8 cellular contexts compared by ENCODE assay signal in genomic region chr22:23849009-23850006, GRCh38. TPM values are rescaled to one million over a fixed set of nuclear protein-coding genes. Genes with fewer than 3 reads are reported as not detected.
DNase-seq lines count a peak whose midpoint lies in the region; ATAC-seq and TF ChIP-seq lines count a peak whose summit lies in the region.

No MANE protein-coding gene starts in this region.

- no peaks in the 10 kb centered on the region for H3K36me3 Mint-ChIP-seq in activated CD8-positive, alpha-beta memory T cell treated with anti-CD3 and anti-CD28 coated beads, Interleukin-2, amount 10 ng/mL, durations not matched to agents 7 days and 5 days
- H3K36me3 Mint-ChIP-seq in endothelial cell (ENCODE audit: low read depth, unreplicated experiment) (no peaks in the 10 kb centered on the region), naive B cell (no peaks in the 10 kb centered on the region)

- no peak overlapping the region for H3K27ac Mint-ChIP-seq in activated CD8-positive, alpha-beta memory T cell treated with anti-CD3 and anti-CD28 coated beads, Interleukin-2, amount 10 ng/mL, durations not matched to agents 7 days and 5 days
- H3K27ac Mint-ChIP-seq in endothelial cell (ENCODE audit: unreplicated experiment), result no peak overlapping the region
- peak overlapping the region in 1 of 6 donors; percentile 10 for H3K27ac Mint-ChIP-seq in naive B cell

- H3K4me3 Mint-ChIP-seq in activated CD8-positive, alpha-beta memory T cell treated with anti-CD3 and anti-CD28 coated beads, Interleukin-2, amount 10 ng/mL, durations not matched to agents 7 days and 5 days, result no peak overlapping the region
- no peak overlapping the region for H3K4me3 Mint-ChIP-seq in endothelial cell (ENCODE audit: unreplicated experiment)
- H3K4me3 Mint-ChIP-seq in naive B cell, result peak overlapping the region; percentile 9 to 80 (median 48)

- peaks cover 14% of the 10 kb centered on the region for H3K27me3 Mint-ChIP-seq in activated CD8-positive, alpha-beta memory T cell treated with anti-CD3 and anti-CD28 coated beads, Interleukin-2, amount 10 ng/mL, durations not matched to agents 7 days and 5 days
- H3K27me3 Mint-ChIP-seq in endothelial cell (ENCODE audit: unreplicated experiment) (peaks cover 6% of the 10 kb centered on the region), naive B cell (no peaks in the 10 kb centered on the region)

- CTCF ChIA-PET in activated CD8-positive, alpha-beta memory T cell treated with anti-CD3 and anti-CD28 coated beads, Interleukin-2, amount 10 ng/mL, durations not matched to agents 7 days and 5 days (lab: Charles Lee), result interaction anchor here (0.6 to 4.7 kb wide), 43 partner anchors 9 to 326 kb away, joined by 3 to 95 read pairs (median 4); partner anchors contain the start of genes CHCHD10, DERL3, DRICH1 and MIF

- TF ChIP-seq CTCF in endothelial cell (IDR thresholded peaks at IDR 0.05; ENCODE audit: unreplicated experiment), result peak; percentile 98

- peak; percentile 68 for DNase-seq in DMS53 (lab: John Stamatoyannopoulos, UW)
- peak; percentile 78 for DNase-seq in HPDE6-E6E7 (ENCODE audit: extremely low spot score)
- DNase-seq in NOMO-1 treated with DMSO at 0.1 percent for 48 hours (lab: John Stamatoyannopoulos, UW; ENCODE audit: unreplicated experiment), result peak; percentile 70
- DNase-seq in activated CD8-positive, alpha-beta memory T cell treated with anti-CD3 and anti-CD28 coated beads, Interleukin-2, amount 10 ng/mL, durations not matched to agents 7 days and 5 days, result peak; percentile 89
- peak; percentile 98 for DNase-seq in endothelial cell (ENCODE audit: low spot score)
- peak; percentile 87 for DNase-seq in naive B cell
- DNase-seq in stimulated activated CD8-positive, alpha-beta memory T cell treated with anti-CD3 and anti-CD28 coated beads, Interleukin-7, amount 100 ng/mL, for 4 hours (ENCODE audit: low read depth in 2 of 2), result peak; percentile 56 to 72

- peaks cover 28% of the 10 kb centered on the region for H3K4me1 Mint-ChIP-seq in activated CD8-positive, alpha-beta memory T cell treated with anti-CD3 and anti-CD28 coated beads, Interleukin-2, amount 10 ng/mL, durations not matched to agents 7 days and 5 days
- H3K4me1 Mint-ChIP-seq in endothelial cell (ENCODE audit: unreplicated experiment), result peaks cover 5% of the 10 kb centered on the region
- H3K4me1 Mint-ChIP-seq in naive B cell, result peaks cover 27 to 53% (median 39%) of the 10 kb centered on the region in 3 donors

- ATAC-seq in activated CD8-positive, alpha-beta memory T cell treated with anti-CD3 and anti-CD28 coated beads, Interleukin-2, amount 10 ng/mL, durations not matched to agents 7 days and 5 days, result peak; percentile 96
- ATAC-seq in naive B cell (ENCODE audit: low read depth in 2 of 2), result peak; percentile 85 to 94
- ATAC-seq in GM21723 (IDR thresholded peaks at IDR 0.05; ENCODE audit: unreplicated experiment), result no peak

- H3K9me3 Mint-ChIP-seq in activated CD8-positive, alpha-beta memory T cell treated with anti-CD3 and anti-CD28 coated beads, Interleukin-2, amount 10 ng/mL, durations not matched to agents 7 days and 5 days (ENCODE audit: low read depth), result no peaks in the 10 kb centered on the region
- H3K9me3 Mint-ChIP-seq in endothelial cell (ENCODE audit: unreplicated experiment) (no peaks in the 10 kb centered on the region), naive B cell (no peaks in the 10 kb centered on the region)

RNA-seq across cellular contexts. Expression of gene SLC2A11, which starts 8.4 kb away (rescaled TPM):
- total RNA-seq in activated CD8-positive, alpha-beta memory T cell treated with anti-CD3 and anti-CD28 coated beads, Interleukin-2, amount 10 ng/mL, durations not matched to agents 7 days and 5 days, result 10 to 100 TPM in 1 of 2 experiments, 1 to 10 TPM in 1; 8.1 to 10.7 TPM
- 9.2 TPM for total RNA-seq in endothelial cell (ENCODE audit: unreplicated experiment)
- 10 to 100 TPM in 4 of 6 donors, 1 to 10 TPM in 2; 7.0 to 15.9 (median 10.9) TPM for polyA plus RNA-seq in naive B cell (ENCODE audit: low read depth in 6 of 6)

RNA-seq across cellular contexts. Expression of gene DERL3, which starts 10.5 kb away (rescaled TPM):
- total RNA-seq in activated CD8-positive, alpha-beta memory T cell treated with anti-CD3 and anti-CD28 coated beads, Interleukin-2, amount 10 ng/mL, durations not matched to agents 7 days and 5 days, result 10 to 100 TPM; 14.6 to 18.1 TPM
- 1.3 TPM for total RNA-seq in endothelial cell (ENCODE audit: unreplicated experiment)
- 10 to 100 TPM; 25.2 to 33.9 (median 26.4) TPM for polyA plus RNA-seq in naive B cell (ENCODE audit: low read depth in 6 of 6)

RNA-seq across cellular contexts. Expression of gene MIF, which starts 44.9 kb away (rescaled TPM):
- total RNA-seq in activated CD8-positive, alpha-beta memory T cell treated with anti-CD3 and anti-CD28 coated beads, Interleukin-2, amount 10 ng/mL, durations not matched to agents 7 days and 5 days, result 100 to 1,000 TPM; 730 to 765 TPM
- 306 TPM for total RNA-seq in endothelial cell (ENCODE audit: unreplicated experiment)
- polyA plus RNA-seq in naive B cell (ENCODE audit: low read depth in 6 of 6), result 1,000 to 10,000 TPM in 2 of 6 donors, 100 to 1,000 TPM in 4; 853 to 1,113 (median 946) TPM

Comparison
In these comparisons a context has a peak if more than half of its experiments do, and no peak if none do; other contexts are left out.
1. H3K4me3 Mint-ChIP-seq: peak in naive B cell (8 of 8); none in activated CD8-positive, alpha-beta memory T cell treated with anti-CD3 and anti-CD28 coated beads, Interleukin-2, amount 10 ng/mL, durations not matched to agents 7 days and 5 days (single experiment) and endothelial cell (single experiment).
2. Peak in every context shown above with its lines, with median percentiles within 50 percentile points of each other: DNase-seq.